In genomic region chr6:161663682-161664081, GRCh38 we compare ENCODE assay signal across 7 cellular contexts.
"Had no signal": no experiment of that assay in that cellular context is flagged by ENCODE, and none has a peak within 500 bp of the region (broad histone marks: within the 10 kb centered on the region; RNA-seq: fewer than 3 reads in every experiment).

No MANE protein-coding gene starts in this region.

- H3K4me2 ChIP-seq: KMS-11 had no signal

- H3K27ac ChIP-seq: HL-60, KMS-11 had no signal

- FAIRE-seq: HepG2, HTR-8/SVneo had no signal

- H3K9ac ChIP-seq: KMS-11 had no signal

- DNase-seq: IMR-90, KBM-7, KG1 had no signal

- ATAC-seq: HepG2 had no signal
